Comparison of ENCODE assay signal across 27 cellular contexts in the genomic region with DNA sequence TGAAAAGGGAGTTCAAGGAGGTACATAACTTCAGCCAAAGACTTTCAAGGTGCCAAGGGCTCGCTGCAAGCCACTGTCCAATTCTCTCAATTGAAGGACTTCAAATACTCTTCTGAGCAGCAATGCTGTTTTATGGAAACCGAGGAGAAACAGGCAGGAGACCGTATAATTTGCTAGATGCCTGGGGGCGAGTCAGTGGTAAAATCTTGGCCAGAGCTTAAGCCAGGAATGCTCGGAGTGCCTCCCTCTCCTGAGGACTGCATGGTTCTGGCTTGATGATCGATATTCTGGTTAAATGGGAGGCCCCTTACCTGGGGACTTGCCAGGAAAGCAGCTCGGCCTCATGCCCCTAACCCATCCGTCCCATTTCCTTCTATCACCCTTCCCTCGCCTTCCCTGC.
"Had no signal": no experiment of that assay in that cellular context is flagged by ENCODE, and none has a peak within 500 bp of the region (broad histone marks: within the 10 kb centered on the region; RNA-seq: fewer than 3 reads in every experiment).

No MANE protein-coding gene starts in this region.

- FAIRE-seq: kidney had no signal

- H3K4me1 ChIP-seq: gastrocnemius medialis, psoas muscle, sigmoid colon, suprapubic skin, transverse colon, upper lobe of right lung, vagina had no signal

- H3K9me3 ChIP-seq: gastrocnemius medialis, ovary, sigmoid colon, suprapubic skin, transverse colon, upper lobe of right lung, vagina had no signal

- ATAC-seq: esophagus mucosa; gastrocnemius medialis; left lobe of liver; natural killer cell; psoas muscle; right cardiac atrium; stimulated activated effector memory CD8-positive, alpha-beta T cell treated with anti-CD3 and anti-CD28 coated beads, Interleukin-12 subunit alpha, Interleukin-12 subunit beta, amount 100 ng/mL, for 72 hours; stimulated activated naive CD8-positive, alpha-beta T cell treated with anti-CD3 and anti-CD28 coated beads, Interleukin-15, Interleukin-2, amounts not matched to agents 100 U/mL and 50 U/mL, for 24 hours; upper lobe of right lung had no signal

- H3K4me3 ChIP-seq: gastrocnemius medialis, lung, ovary, psoas muscle, sigmoid colon, suprapubic skin, transverse colon, upper lobe of right lung, vagina had no signal

- H3K27ac Mint-ChIP-seq: dendritic cell treated with granulocyte-macrophage colony-stimulating factor and Interleukin-4, amounts not matched to agents 40 ng/mL and 50 ng/mL, for 4 days; endodermal cell; memory B cell; natural killer cell; stimulated activated effector memory CD8-positive, alpha-beta T cell treated with anti-CD3 and anti-CD28 coated beads, Interleukin-12 subunit alpha, Interleukin-12 subunit beta, amount 100 ng/mL, for 72 hours had no signal

- H3K36me3 ChIP-seq: gastrocnemius medialis, ovary, sigmoid colon, suprapubic skin, transverse colon, upper lobe of right lung, vagina had no signal

- H3K27ac ChIP-seq: epithelial cell of prostate, gastrocnemius medialis, ovary, psoas muscle, sigmoid colon, suprapubic skin, transverse colon, upper lobe of right lung, vagina had no signal

- H3K4me1 Mint-ChIP-seq: endodermal cell; natural killer cell; stimulated activated effector memory CD8-positive, alpha-beta T cell treated with anti-CD3 and anti-CD28 coated beads, Interleukin-12 subunit alpha, Interleukin-12 subunit beta, amount 100 ng/mL, for 72 hours had no signal

- H3K36me3 Mint-ChIP-seq: natural killer cell; stimulated activated effector memory CD8-positive, alpha-beta T cell treated with anti-CD3 and anti-CD28 coated beads, Interleukin-12 subunit alpha, Interleukin-12 subunit beta, amount 100 ng/mL, for 72 hours had no signal

- DNase-seq: effector CD8-positive, alpha-beta T cell; endodermal cell; foreskin fibroblast; gastrocnemius medialis; head of caudate nucleus; kidney; natural killer cell; occipital lobe; ovary; posterior cingulate gyrus; psoas muscle; right cardiac atrium; sigmoid colon; stimulated activated CD4-positive, alpha-beta T cell treated with anti-CD3 and anti-CD28 coated beads, Interleukin-2, amount 100 ng/mL, for 24 hours; stimulated activated CD4-positive, alpha-beta T cell treated with anti-CD3 and anti-CD28 coated beads, Interleukin-4, amount 100 ng/mL, for 24 hours; stimulated activated naive CD8-positive, alpha-beta T cell treated with anti-CD3 and anti-CD28 coated beads, Interleukin-15, Interleukin-2, amounts not matched to agents 100 U/mL and 50 U/mL, for 24 hours; transverse colon; upper lobe of right lung had no signal

- H3K9me3 Mint-ChIP-seq: dendritic cell treated with granulocyte-macrophage colony-stimulating factor and Interleukin-4, amounts not matched to agents 40 ng/mL and 50 ng/mL, for 4 days; natural killer cell; stimulated activated effector memory CD8-positive, alpha-beta T cell treated with anti-CD3 and anti-CD28 coated beads, Interleukin-12 subunit alpha, Interleukin-12 subunit beta, amount 100 ng/mL, for 72 hours had no signal

- H3K4me3 Mint-ChIP-seq: dendritic cell treated with granulocyte-macrophage colony-stimulating factor and Interleukin-4, amounts not matched to agents 40 ng/mL and 50 ng/mL, for 4 days; endodermal cell; memory B cell; natural killer cell; stimulated activated effector memory CD8-positive, alpha-beta T cell treated with anti-CD3 and anti-CD28 coated beads, Interleukin-12 subunit alpha, Interleukin-12 subunit beta, amount 100 ng/mL, for 72 hours had no signal

- H3K27me3 ChIP-seq: gastrocnemius medialis, ovary, sigmoid colon, transverse colon, upper lobe of right lung, vagina had no signal
